Comparison of ENCODE assay signal across 2 cellular contexts in the genomic region with DNA sequence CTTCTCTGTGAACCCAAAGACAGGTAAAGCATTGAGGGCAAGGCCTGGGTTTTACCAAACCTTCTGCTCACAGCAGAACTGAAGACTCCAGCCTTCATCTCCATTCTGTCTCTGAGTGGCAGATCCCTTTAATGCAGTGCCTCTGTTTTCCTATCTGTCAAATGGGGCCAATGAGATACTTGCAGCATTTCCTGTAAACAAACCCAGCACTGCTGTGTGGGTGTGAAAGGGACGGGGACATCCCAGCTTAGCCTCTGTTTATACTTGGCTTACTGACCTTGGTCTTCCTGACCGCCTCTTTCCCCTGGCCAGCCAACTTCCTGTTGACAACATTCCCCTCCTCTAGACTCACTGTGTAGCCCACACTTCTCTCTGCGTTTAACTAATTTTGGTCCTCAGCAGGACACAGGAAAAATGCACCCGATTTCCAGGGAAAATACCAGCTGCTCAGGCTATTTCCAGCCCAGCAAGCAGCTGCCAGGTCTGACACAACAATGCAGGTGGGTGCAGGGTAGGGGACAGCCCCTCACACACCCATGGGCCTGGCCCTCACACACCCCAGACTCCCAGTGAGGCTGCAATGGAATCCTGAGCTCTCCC.
TF ChIP-seq lines count a peak whose summit lies in the region.

No MANE protein-coding gene starts in this region.

TF ChIP-seq in GM12878, 131 proteins besides CTCF, POLR2A, EP300 and RAD21 (continued from another document):
- TF ChIP-seq, protein P1, sequence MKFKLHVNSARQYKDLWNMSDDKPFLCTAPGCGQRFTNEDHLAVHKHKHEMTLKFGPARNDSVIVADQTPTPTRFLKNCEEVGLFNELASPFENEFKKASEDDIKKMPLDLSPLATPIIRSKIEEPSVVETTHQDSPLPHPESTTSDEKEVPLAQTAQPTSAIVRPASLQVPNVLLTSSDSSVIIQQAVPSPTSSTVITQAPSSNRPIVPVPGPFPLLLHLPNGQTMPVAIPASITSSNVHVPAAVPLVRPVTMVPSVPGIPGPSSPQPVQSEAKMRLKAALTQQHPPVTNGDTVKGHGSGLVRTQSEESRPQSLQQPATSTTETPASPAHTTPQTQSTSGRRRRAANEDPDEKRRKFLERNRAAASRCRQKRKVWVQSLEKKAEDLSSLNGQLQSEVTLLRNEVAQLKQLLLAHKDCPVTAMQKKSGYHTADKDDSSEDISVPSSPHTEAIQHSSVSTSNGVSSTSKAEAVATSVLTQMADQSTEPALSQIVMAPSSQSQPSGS (IDR thresholded peaks at IDR 0.05; ENCODE audit: low read length): no peak
- TF ChIP-seq EGR1 (IDR thresholded peaks at IDR 0.05; ENCODE audit: borderline replicate concordance in 1 of 2, low read depth in 2 of 2, low read length in 2 of 2) (peak in 1 of 2 experiments; percentile 12; a peak in 1 of 3 replicates), CREM (IDR thresholded peaks at IDR 0.05; ENCODE audit: low read depth) (no peak), CEBPB (IDR thresholded peaks at IDR 0.05; ENCODE audit: borderline replicate concordance in 1 of 2, low read depth in 2 of 2, low read length in 2 of 2) (no peak), EED (IDR thresholded peaks at IDR 0.05; ENCODE audit: low read depth) (0 out of 2 replicates have a peak, but pooled peaks have one; percentile 23), MEF2A (IDR thresholded peaks at IDR 0.05; ENCODE audit: insufficient read depth, low read depth, low read length) (no peak), ZNF217 (IDR thresholded peaks at IDR 0.05) (peak; percentile 73; the same call in 1 of the 2 replicates), SKIL (IDR thresholded peaks at IDR 0.05; ENCODE audit: low read depth, poor library complexity, severe bottlenecking) (peak; percentile 41), DPF2 (IDR thresholded peaks at IDR 0.05) (0 out of 2 replicates have a peak, but pooled peaks have one; percentile 31), TBL1XR1 (IDR thresholded peaks at IDR 0.05; ENCODE audit: low read depth, low read length) (0 out of 2 replicates have a peak, but pooled peaks have one; percentile 38), IKZF2 (IDR thresholded peaks at IDR 0.05) (peak; percentile 69 to 73), ZBED1 (IDR thresholded peaks at IDR 0.05; ENCODE audit: borderline replicate concordance) (no peak), GATAD2B (conservative IDR thresholded peaks at IDR 0.05; ENCODE audit: low read depth) (no peak), RELB (IDR thresholded peaks at IDR 0.05; ENCODE audit: low read depth) (0 out of 2 replicates have a peak, but pooled peaks have one; percentile 24), YY1 (IDR thresholded peaks at IDR 0.05; ENCODE audit: low read depth, low read length) (0 out of 2 replicates have a peak, but pooled peaks have one; percentile 20), TARDBP (IDR thresholded peaks at IDR 0.05; ENCODE audit: borderline replicate concordance) (no peak), MLLT1 (IDR thresholded peaks at IDR 0.05) (0 out of 2 replicates have a peak, but pooled peaks have one; percentile 12), POLR2AphosphoS2 (IDR thresholded peaks at IDR 0.05; ENCODE audit: low read depth, low read length) (no peak)
- TF ChIP-seq, protein P2, sequence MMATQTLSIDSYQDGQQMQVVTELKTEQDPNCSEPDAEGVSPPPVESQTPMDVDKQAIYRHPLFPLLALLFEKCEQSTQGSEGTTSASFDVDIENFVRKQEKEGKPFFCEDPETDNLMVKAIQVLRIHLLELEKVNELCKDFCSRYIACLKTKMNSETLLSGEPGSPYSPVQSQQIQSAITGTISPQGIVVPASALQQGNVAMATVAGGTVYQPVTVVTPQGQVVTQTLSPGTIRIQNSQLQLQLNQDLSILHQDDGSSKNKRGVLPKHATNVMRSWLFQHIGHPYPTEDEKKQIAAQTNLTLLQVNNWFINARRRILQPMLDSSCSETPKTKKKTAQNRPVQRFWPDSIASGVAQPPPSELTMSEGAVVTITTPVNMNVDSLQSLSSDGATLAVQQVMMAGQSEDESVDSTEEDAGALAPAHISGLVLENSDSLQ (IDR thresholded peaks at IDR 0.05): peak; percentile 25; the same call in 1 of the 2 replicates

TF ChIP-seq in liver, 16 proteins besides CTCF, POLR2A, EP300 and RAD21:
- TF ChIP-seq, protein P3, sequence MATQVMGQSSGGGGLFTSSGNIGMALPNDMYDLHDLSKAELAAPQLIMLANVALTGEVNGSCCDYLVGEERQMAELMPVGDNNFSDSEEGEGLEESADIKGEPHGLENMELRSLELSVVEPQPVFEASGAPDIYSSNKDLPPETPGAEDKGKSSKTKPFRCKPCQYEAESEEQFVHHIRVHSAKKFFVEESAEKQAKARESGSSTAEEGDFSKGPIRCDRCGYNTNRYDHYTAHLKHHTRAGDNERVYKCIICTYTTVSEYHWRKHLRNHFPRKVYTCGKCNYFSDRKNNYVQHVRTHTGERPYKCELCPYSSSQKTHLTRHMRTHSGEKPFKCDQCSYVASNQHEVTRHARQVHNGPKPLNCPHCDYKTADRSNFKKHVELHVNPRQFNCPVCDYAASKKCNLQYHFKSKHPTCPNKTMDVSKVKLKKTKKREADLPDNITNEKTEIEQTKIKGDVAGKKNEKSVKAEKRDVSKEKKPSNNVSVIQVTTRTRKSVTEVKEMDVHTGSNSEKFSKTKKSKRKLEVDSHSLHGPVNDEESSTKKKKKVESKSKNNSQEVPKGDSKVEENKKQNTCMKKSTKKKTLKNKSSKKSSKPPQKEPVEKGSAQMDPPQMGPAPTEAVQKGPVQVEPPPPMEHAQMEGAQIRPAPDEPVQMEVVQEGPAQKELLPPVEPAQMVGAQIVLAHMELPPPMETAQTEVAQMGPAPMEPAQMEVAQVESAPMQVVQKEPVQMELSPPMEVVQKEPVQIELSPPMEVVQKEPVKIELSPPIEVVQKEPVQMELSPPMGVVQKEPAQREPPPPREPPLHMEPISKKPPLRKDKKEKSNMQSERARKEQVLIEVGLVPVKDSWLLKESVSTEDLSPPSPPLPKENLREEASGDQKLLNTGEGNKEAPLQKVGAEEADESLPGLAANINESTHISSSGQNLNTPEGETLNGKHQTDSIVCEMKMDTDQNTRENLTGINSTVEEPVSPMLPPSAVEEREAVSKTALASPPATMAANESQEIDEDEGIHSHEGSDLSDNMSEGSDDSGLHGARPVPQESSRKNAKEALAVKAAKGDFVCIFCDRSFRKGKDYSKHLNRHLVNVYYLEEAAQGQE (IDR thresholded peaks at IDR 0.05): peak; percentile 59
- TF ChIP-seq HNF4G (IDR thresholded peaks at IDR 0.05) (no peak), HNF4A (conservative IDR thresholded peaks at IDR 0.05) (no peak), NR2F2 (IDR thresholded peaks at IDR 0.05) (peak; percentile 97), TAF1 (conservative IDR thresholded peaks at IDR 0.05) (no peak), RXRA (IDR thresholded peaks at IDR 0.05) (peak; percentile 69 to 74), ATF3 (IDR thresholded peaks at IDR 0.05) (no peak), FOXA1 (IDR thresholded peaks at IDR 0.05) (peak; percentile 12), FOXA2 (IDR thresholded peaks at IDR 0.05) (no peak), JUND (IDR thresholded peaks at IDR 0.05) (no peak), EGR1 (IDR thresholded peaks at IDR 0.05; ENCODE audit: low read depth in 2 of 2) (peak in 1 of 2 donors; percentile 60), ZBTB33 (IDR thresholded peaks at IDR 0.05) (no peak), GABPA (IDR thresholded peaks at IDR 0.05 in 1 of 2, conservative IDR thresholded peaks at IDR 0.05 in 1 of 2) (peak; percentile 27 to 44), SP1 (IDR thresholded peaks at IDR 0.05) (peak; percentile 67), YY1 (IDR thresholded peaks at IDR 0.05) (no peak), MAX (IDR thresholded peaks at IDR 0.05) (peak; percentile 56)
TF ChIP-seq in liver: peak in this region for 8.
